ENCODE assay signal across 9 cellular contexts in the genomic region with DNA sequence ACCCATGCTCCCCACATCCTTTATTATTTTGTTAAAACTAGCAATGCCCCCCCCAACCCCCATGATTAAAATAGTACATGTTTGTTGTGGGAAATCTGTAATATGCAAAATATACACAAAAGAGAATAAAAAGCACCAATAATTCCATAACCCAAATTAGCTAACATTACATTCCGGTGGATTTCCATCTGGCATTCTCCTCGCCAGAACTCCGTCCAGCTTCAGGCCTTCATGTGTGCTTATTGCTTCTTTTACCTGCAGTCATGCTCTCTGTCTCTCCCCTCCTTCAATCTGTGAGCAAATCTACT. TPM values are rescaled to one million over a fixed set of nuclear protein-coding genes. Genes with fewer than 3 reads are reported as not detected.
DNase-seq lines count a peak whose midpoint lies in the region; ATAC-seq, FAIRE-seq and TF ChIP-seq lines count a peak whose summit lies in the region.
"Had no signal": no experiment of that assay in that cellular context is flagged by ENCODE, and none has a peak within 500 bp of the region (broad histone marks: within the 10 kb centered on the region; RNA-seq: fewer than 3 reads in every experiment).

No MANE protein-coding gene starts in this region.

- H3K4me1 ChIP-seq in right cardiac atrium (ENCODE audit: control insufficient read depth, insufficient read depth, low read length) (peaks cover 12% of the 10 kb centered on the region), astrocyte (ENCODE audit: insufficient read depth, low read length) (peaks cover 33% of the 10 kb centered on the region), muscle layer of colon (ENCODE audit: insufficient read depth, low read length) (peaks cover 17% of the 10 kb centered on the region), vagina (peaks cover 19% of the 10 kb centered on the region), suprapubic skin (peaks cover 14% of the 10 kb centered on the region)

- H3K27me3 ChIP-seq in right cardiac atrium (ENCODE audit: control insufficient read depth, insufficient read depth) = no peaks in the 10 kb centered on the region
- no peaks in the 10 kb centered on the region for H3K27me3 ChIP-seq in astrocyte (ENCODE audit: insufficient read depth, low read length)
- H3K27me3 ChIP-seq in muscle layer of colon (ENCODE audit: control insufficient read depth in 1 of 2, insufficient read depth in 2 of 2, low read length in 2 of 2) = no peaks in the 10 kb centered on the region
- no peaks in the 10 kb centered on the region for H3K27me3 ChIP-seq in vagina
- H3K27me3 ChIP-seq in suprapubic skin = no peaks in the 10 kb centered on the region

- no peak for DNase-seq in right cardiac atrium
- no peak for DNase-seq in left cardiac atrium
- no peak for DNase-seq in astrocyte (ENCODE audit: low read depth)
- DNase-seq in vagina (ENCODE audit: extremely low spot score in 2 of 2) = no peak
- DNase-seq in suprapubic skin (ENCODE audit: low spot score in 2 of 2) = no peak

- H3K9me3 ChIP-seq in right cardiac atrium (ENCODE audit: control insufficient read depth, low read length) (no peaks in the 10 kb centered on the region), astrocyte (ENCODE audit: insufficient read depth, low read depth, low read length) (no peaks in the 10 kb centered on the region), muscle layer of colon (ENCODE audit: low read length) (no peaks in the 10 kb centered on the region), vagina (no peaks in the 10 kb centered on the region), suprapubic skin (no peaks in the 10 kb centered on the region)

- no peak overlapping the region for H3K4me3 ChIP-seq in right cardiac atrium (ENCODE audit: low read length)
- no peak overlapping the region for H3K4me3 ChIP-seq in astrocyte (ENCODE audit: insufficient read depth, low read depth, low read length)
- H3K4me3 ChIP-seq in muscle layer of colon (ENCODE audit: low read depth in 1 of 2, low read length in 2 of 2) = peak overlapping the region in 1 of 2 donors; percentile 30
- H3K4me3 ChIP-seq in vagina = no peak overlapping the region
- H3K4me3 ChIP-seq in suprapubic skin = no peak overlapping the region

- H3K27ac ChIP-seq in right cardiac atrium (ENCODE audit: low read length) = peak overlapping the region; percentile 44
- peak overlapping the region; percentile 99 for H3K27ac ChIP-seq in astrocyte (ENCODE audit: low read depth, low read length)
- peak overlapping the region; percentile 10 for H3K27ac ChIP-seq in muscle layer of colon (ENCODE audit: low read depth, low read length)
- peak overlapping the region; percentile 63 for H3K27ac ChIP-seq in vagina
- no peak overlapping the region for H3K27ac ChIP-seq in suprapubic skin

- intact Hi-C loops in right cardiac atrium (cut with DNase I) = no loop called here
- intact Hi-C loops in left cardiac atrium (cut with DNase I) = no loop called here
- intact Hi-C loops in vagina (cut with DNase I) = no loop called here

- H3K9me3 Mint-ChIP-seq in astrocyte (ENCODE audit: unreplicated experiment) = no peaks in the 10 kb centered on the region
- H3K9me3 Mint-ChIP-seq: memory B cell had no signal

- TF ChIP-seq POLR2A in vagina (IDR thresholded peaks at IDR 0.05) = no peak
- no peak for TF ChIP-seq POLR2A in suprapubic skin (IDR thresholded peaks at IDR 0.05)

- no peaks in the 10 kb centered on the region for H3K79me2 ChIP-seq in astrocyte (ENCODE audit: insufficient read depth, low read length)

- H4K20me1 ChIP-seq in astrocyte (ENCODE audit: insufficient read depth, low read length) = no peaks in the 10 kb centered on the region

- TF ChIP-seq EP300 in suprapubic skin (IDR thresholded peaks at IDR 0.05) = no peak

- no peak overlapping the region for H2AFZ ChIP-seq in astrocyte (ENCODE audit: low read depth, low read length)

- no peak for FAIRE-seq in astrocyte (lab: Jason Lieb, UNC)

- H3K4me2 ChIP-seq in astrocyte (ENCODE audit: low read length) = peak overlapping the region; percentile 79

- TF ChIP-seq CTCF in astrocyte (IDR thresholded peaks at IDR 0.05; ENCODE audit: insufficient read depth, low read depth, low read length) = no peak
- TF ChIP-seq CTCF in vagina (IDR thresholded peaks at IDR 0.05) = no peak
- no peak for TF ChIP-seq CTCF in suprapubic skin (IDR thresholded peaks at IDR 0.05)

- 46% methylated on average over 3 of the region's 3 CpGs for WGBS in right cardiac atrium
- WGBS in suprapubic skin = 48% methylated on average over 3 of the region's 3 CpGs

- ATAC-seq in right cardiac atrium (no peak), left cardiac atrium (no peak), GM21381 (IDR thresholded peaks at IDR 0.05; ENCODE audit: unreplicated experiment) (no peak), HG02759 (IDR thresholded peaks at IDR 0.05; ENCODE audit: unreplicated experiment) (no peak)

- H3K4me1 Mint-ChIP-seq in astrocyte (ENCODE audit: low read depth, unreplicated experiment) = peaks cover 42% of the 10 kb centered on the region

- no peak overlapping the region for H3K4me3 Mint-ChIP-seq in astrocyte (ENCODE audit: unreplicated experiment)
- H3K4me3 Mint-ChIP-seq: memory B cell had no signal

- peak overlapping the region; percentile 88 for H3K9ac ChIP-seq in astrocyte (ENCODE audit: low read length)
- no peak overlapping the region for H3K9ac ChIP-seq in muscle layer of colon (ENCODE audit: low read length)

- H3K27me3 Mint-ChIP-seq in astrocyte (ENCODE audit: low read depth, unreplicated experiment) = no peaks in the 10 kb centered on the region

- H3K36me3 ChIP-seq in astrocyte (ENCODE audit: insufficient read depth, low read length) (no peaks in the 10 kb centered on the region), muscle layer of colon (ENCODE audit: insufficient read depth, low read length) (no peaks in the 10 kb centered on the region), vagina (no peaks in the 10 kb centered on the region), suprapubic skin (no peaks in the 10 kb centered on the region)

- H3K36me3 Mint-ChIP-seq in astrocyte (ENCODE audit: low read depth, unreplicated experiment) = peaks cover 7% of the 10 kb centered on the region
- H3K36me3 Mint-ChIP-seq: memory B cell had no signal

- H3K27ac Mint-ChIP-seq in astrocyte (ENCODE audit: unreplicated experiment) = peak overlapping the region; percentile 99
- H3K27ac Mint-ChIP-seq: memory B cell had no signal

RNA-seq across cellular contexts. Expression of a gene that starts 25.5 kb away (rescaled TPM):
- 10 to 100 TPM; 22.4 to 60.2 (median 34.1) TPM for total RNA-seq in right cardiac atrium
- 63.6 TPM for polyA plus RNA-seq in right cardiac atrium
- 10 to 100 TPM; 23.0 to 81.5 TPM for total RNA-seq in left cardiac atrium
- total RNA-seq in astrocyte = 216 and 221 TPM in 2 replicates
- 40.5 TPM for total RNA-seq in vagina
- total RNA-seq in suprapubic skin = 10 to 100 TPM; 22.0 to 86.2 (median 45.8) TPM

RNA-seq across cellular contexts. Expression of a gene that starts 27.3 kb away (rescaled TPM):
- total RNA-seq in right cardiac atrium (100 to 1,000 TPM; 180 to 208 (median 199) TPM), left cardiac atrium (100 to 1,000 TPM; 170 to 179 TPM), astrocyte (77.6 and 85.2 TPM in 2 replicates), vagina (165 TPM), suprapubic skin (10 to 100 TPM; 28.4 to 60.8 (median 45.5) TPM)
- 264 TPM for polyA plus RNA-seq in right cardiac atrium

RNA-seq across cellular contexts. Expression of a gene that starts 49.7 kb away (rescaled TPM):
- 100 to 1,000 TPM; 130 to 250 (median 200) TPM for total RNA-seq in right cardiac atrium
- 170 TPM for polyA plus RNA-seq in right cardiac atrium
- 100 to 1,000 TPM; 276 to 303 TPM for total RNA-seq in left cardiac atrium
- 815 and 887 TPM in 2 replicates for total RNA-seq in astrocyte
- 293 TPM for total RNA-seq in vagina
- 100 to 1,000 TPM; 166 to 348 (median 244) TPM for total RNA-seq in suprapubic skin

RNA-seq across cellular contexts. Expression of a gene that starts 52.7 kb away (rescaled TPM):
- total RNA-seq in right cardiac atrium = 10 to 100 TPM; 20.7 to 26.6 (median 24.2) TPM
- polyA plus RNA-seq in right cardiac atrium = 11.1 TPM
- total RNA-seq in left cardiac atrium = 10 to 100 TPM; 19.1 to 25.6 TPM
- 25.2 and 25.4 TPM in 2 replicates for total RNA-seq in astrocyte
- total RNA-seq in vagina = 12.3 TPM
- total RNA-seq in suprapubic skin = 10 to 100 TPM; 10.4 to 27.0 (median 16.3) TPM
